1 cellular context compared by ENCODE assay signal in the genomic region with DNA sequence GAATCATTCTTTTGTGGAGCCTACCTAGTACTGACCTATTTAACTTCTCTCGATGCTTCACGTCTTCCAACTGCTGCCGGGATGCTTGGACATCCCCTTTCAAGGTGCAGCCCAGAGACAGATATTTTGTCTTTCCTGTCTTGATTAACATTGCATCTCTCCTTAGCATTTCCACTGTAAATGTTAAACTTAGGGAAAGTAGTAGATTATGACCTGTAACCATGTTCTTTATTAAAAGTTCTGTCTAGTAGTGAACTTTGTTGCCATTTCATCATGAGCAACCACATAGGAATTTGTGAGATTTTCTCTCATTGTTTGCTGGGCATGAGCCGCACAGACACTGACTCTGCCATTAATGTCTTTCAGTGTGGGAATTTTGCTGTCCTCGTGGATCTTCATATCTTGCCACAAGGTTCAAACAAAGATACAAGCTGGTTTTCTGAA.
TF ChIP-seq lines count a peak whose summit lies in the region.

No MANE protein-coding gene starts in this region.

TF ChIP-seq in HepG2, 621 proteins besides CTCF, POLR2A, EP300 and RAD21 (continued from another document):
- peak; percentile 71 for TF ChIP-seq RARA (CRISPR knock-in tag; IDR thresholded peaks at IDR 0.05)
- no peak for TF ChIP-seq BHLHE40 (IDR thresholded peaks at IDR 0.05; ENCODE audit: low read length)
